Comparison of ENCODE assay signal across 10 cellular contexts in the genomic region with DNA sequence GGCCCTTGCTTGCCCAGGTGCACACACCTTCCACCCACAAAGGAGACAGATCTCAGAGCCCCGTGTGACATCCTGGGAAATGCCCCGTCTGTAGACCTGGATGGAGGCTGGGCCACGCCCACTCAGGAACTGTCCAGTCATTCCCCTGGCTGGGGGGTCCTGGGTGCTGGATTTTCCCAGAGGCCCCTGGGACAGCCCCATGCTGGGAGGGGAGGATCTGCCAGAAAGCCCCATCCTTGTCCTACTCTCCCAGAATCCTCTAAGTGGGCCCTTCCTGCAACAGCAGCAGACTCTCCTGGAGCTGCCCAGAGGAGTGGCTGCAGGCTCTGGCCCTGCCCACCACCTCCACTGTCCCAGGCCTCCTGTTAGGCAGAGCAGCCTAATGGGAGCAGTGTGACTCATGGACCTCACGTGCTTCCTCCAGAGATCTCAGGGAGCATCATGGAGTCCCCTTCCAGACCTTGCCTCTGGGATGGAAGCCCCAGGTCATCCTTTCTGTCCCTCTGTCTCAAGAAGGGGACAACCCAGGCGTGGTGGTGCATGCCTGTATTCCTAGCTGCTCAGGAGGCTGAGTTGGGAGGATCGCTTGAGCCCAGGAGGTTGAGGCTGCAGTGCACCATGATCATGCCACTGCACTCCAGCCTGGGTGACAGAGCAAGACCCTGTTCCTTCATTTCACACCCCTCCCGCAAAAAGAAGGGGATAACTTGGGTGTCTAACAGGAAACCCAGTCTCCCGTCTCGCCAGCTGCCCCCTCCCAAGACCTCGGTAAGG. TPM values are rescaled to one million over a fixed set of nuclear protein-coding genes. Genes with fewer than 3 reads are reported as not detected.
DNase-seq lines count a peak whose midpoint lies in the region; ATAC-seq, FAIRE-seq and TF ChIP-seq lines count a peak whose summit lies in the region.
"Had no signal": no experiment of that assay in that cellular context is flagged by ENCODE, and none has a peak within 500 bp of the region (broad histone marks: within the 10 kb centered on the region; RNA-seq: fewer than 3 reads in every experiment).

No MANE protein-coding gene starts in this region.

- H3K9me3 ChIP-seq in CD4-positive, alpha-beta memory T cell (ENCODE audit: control insufficient read depth in 1 of 2, low read length in 2 of 2): no peaks in the 10 kb centered on the region
- H3K9me3 ChIP-seq in mesenchymal stem cell (ENCODE audit: control insufficient read depth, low read length): no peaks in the 10 kb centered on the region

- H3K14ac ChIP-seq in mesenchymal stem cell (ENCODE audit: low read length in 2 of 2): no peak overlapping the region

- H3K36me3 Mint-ChIP-seq in CD4-positive, alpha-beta memory T cell: peaks cover 31 to 85% of the 10 kb centered on the region in 2 donors
- peaks cover 17% of the 10 kb centered on the region for H3K36me3 Mint-ChIP-seq in brain

- H3K4me3 ChIP-seq in CD4-positive, alpha-beta memory T cell (ENCODE audit: low read length in 2 of 2): no peak overlapping the region
- H3K4me3 ChIP-seq in mesenchymal stem cell (ENCODE audit: insufficient read depth in 1 of 2, low read depth in 1 of 2, low read length in 2 of 2): no peak overlapping the region

- no peak overlapping the region for H2BK120ac ChIP-seq in mesenchymal stem cell (ENCODE audit: low read depth, low read length)

- peaks cover 0 to 1% (median 0%) of the 10 kb centered on the region in 8 donors for H3K9me3 Mint-ChIP-seq in CD4-positive, alpha-beta memory T cell
- H3K9me3 Mint-ChIP-seq in brain: no peaks in the 10 kb centered on the region
- H3K9me3 Mint-ChIP-seq: activated T-helper 2 cell treated with anti-CD3 and anti-CD28 coated beads, Interferon-gamma antibody, Interleukin-2, Interleukin-4, amounts not matched to agents 10 μg/mL and 5 μg/mL and 100 μg/mL, durations not matched to agents 14 hours and 24 hours and 36 hours had no signal

- H3K23ac ChIP-seq in mesenchymal stem cell (ENCODE audit: low read length in 2 of 2): no peak overlapping the region

- intact Hi-C loops in CD4-positive, alpha-beta memory T cell (cut with micrococcal nuclease): loop anchor here (1.0 to 5.0 kb wide), 3 partner anchors 50 to 205 kb away; partner anchors contain the start of genes CDKN2AIPNL and UBE2B

- no peak overlapping the region for H2AK5ac ChIP-seq in mesenchymal stem cell (ENCODE audit: low read length, severe bottlenecking)

- no peaks in the 10 kb centered on the region for H3K4me1 ChIP-seq in CD4-positive, alpha-beta memory T cell (ENCODE audit: insufficient read depth, low read length)
- H3K4me1 ChIP-seq in mesenchymal stem cell (ENCODE audit: control insufficient read depth, insufficient read depth, low read depth, low read length): peaks cover 25% of the 10 kb centered on the region

- H3K27ac ChIP-seq in CD4-positive, alpha-beta memory T cell (ENCODE audit: low read depth, low read length): no peak overlapping the region
- no peak overlapping the region for H3K27ac ChIP-seq in mesenchymal stem cell (ENCODE audit: low read length, poor library complexity, severe bottlenecking)

- DNase-seq in CD4-positive, alpha-beta memory T cell: no peak
- peak; percentile 54 for DNase-seq in HTR-8/SVneo (ENCODE audit: insufficient read length, low spot score)
- DNase-seq in mesenchymal stem cell: peak; percentile 87
- no peak for DNase-seq in LoVo (ENCODE audit: low spot score)
- no peak for DNase-seq in GM12891 (ENCODE audit: insufficient read length, low spot score)
- no peak for DNase-seq in retina
- DNase-seq: SIG-M5 had no signal

- no peak overlapping the region for H2BK5ac ChIP-seq in mesenchymal stem cell (ENCODE audit: low read depth, low read length, poor library complexity, severe bottlenecking)

- CTCF ChIA-PET in CD4-positive, alpha-beta memory T cell (lab: Charles Lee; ENCODE audit: partially characterized antibody): interaction anchor here (0.9 to 2.8 kb wide), 20 partner anchors 9 to 273 kb away, joined by 3 to 15 read pairs (median 4); partner anchors contain the start of genes CDKL3, CDKN2AIPNL and UBE2B

- H3K4me1 Mint-ChIP-seq in CD4-positive, alpha-beta memory T cell: peaks cover 3 to 17% (median 14%) of the 10 kb centered on the region in 4 donors
- no peaks in the 10 kb centered on the region for H3K4me1 Mint-ChIP-seq in brain

- no peak for ATAC-seq in GM18868 (IDR thresholded peaks at IDR 0.05; ENCODE audit: unreplicated experiment)

- H3K18ac ChIP-seq in mesenchymal stem cell (ENCODE audit: low read depth in 1 of 2, low read length in 2 of 2): no peak overlapping the region

- TF ChIP-seq POLR2A in GM12891 (IDR thresholded peaks at IDR 0.05; ENCODE audit: low read depth, low read length): no peak

- FAIRE-seq in HTR-8/SVneo (lab: Jason Lieb, UNC): no peak
- FAIRE-seq in GM12891 (lab: Jason Lieb, UNC): no peak

- no peak overlapping the region for H3K4me2 ChIP-seq in mesenchymal stem cell (ENCODE audit: low read length, poor library complexity, severe bottlenecking)

- no peak overlapping the region for H2BK15ac ChIP-seq in mesenchymal stem cell (ENCODE audit: low read depth, poor library complexity, severe bottlenecking)

- H3K9ac ChIP-seq in mesenchymal stem cell (ENCODE audit: low read length): peak overlapping the region; percentile 56

- no peak overlapping the region for H4K91ac ChIP-seq in mesenchymal stem cell (ENCODE audit: low read length)

- no peaks in the 10 kb centered on the region for H3K27me3 ChIP-seq in CD4-positive, alpha-beta memory T cell (ENCODE audit: insufficient read depth, low read length)
- H3K27me3 ChIP-seq in mesenchymal stem cell (ENCODE audit: control insufficient read depth in 1 of 2, insufficient read depth in 1 of 2, low read length in 2 of 2): no peaks in the 10 kb centered on the region

- WGBS in mesenchymal stem cell: 72% methylated on average over 10 of the region's 10 CpGs

- no peak for TF ChIP-seq CTCF in brain (conservative IDR thresholded peaks at IDR 0.05)

- no peak overlapping the region for H3K4me3 Mint-ChIP-seq in CD4-positive, alpha-beta memory T cell
- no peak overlapping the region for H3K4me3 Mint-ChIP-seq in brain

- H2BK12ac ChIP-seq in mesenchymal stem cell (ENCODE audit: low read length in 2 of 2): no peak overlapping the region

- peak overlapping the region in 1 of 2 experiments; percentile 13 for H3K4ac ChIP-seq in mesenchymal stem cell (ENCODE audit: low read depth in 1 of 2, low read length in 2 of 2)

- peak overlapping the region in 5 of 7 donors; percentile 61 to 85 (median 78) for H3K27ac Mint-ChIP-seq in CD4-positive, alpha-beta memory T cell
- H3K27ac Mint-ChIP-seq in brain: peak overlapping the region in 3 of 5 experiments; percentile 30 to 66 (median 31)
- H3K27ac Mint-ChIP-seq: activated T-helper 2 cell treated with anti-CD3 and anti-CD28 coated beads, Interferon-gamma antibody, Interleukin-2, Interleukin-4, amounts not matched to agents 10 μg/mL and 5 μg/mL and 100 μg/mL, durations not matched to agents 14 hours and 24 hours and 36 hours had no signal

- H3K79me1 ChIP-seq in mesenchymal stem cell (replicated peaks; ENCODE audit: low read length, poor library complexity, severe bottlenecking): peaks cover 53% of the 10 kb centered on the region

- H4K8ac ChIP-seq in mesenchymal stem cell (ENCODE audit: low read length): peak overlapping the region; percentile 21

- H3K27me3 Mint-ChIP-seq in CD4-positive, alpha-beta memory T cell: no peaks in the 10 kb centered on the region
- H3K27me3 Mint-ChIP-seq in brain: peaks cover 3% of the 10 kb centered on the region

- POLR2A ChIA-PET in CD4-positive, alpha-beta memory T cell (lab: Charles Lee; ENCODE audit: partially characterized antibody): interaction anchor here (0.7 to 2.8 kb wide), 8 partner anchors 20 to 400 kb away, joined by 3 to 13 read pairs (median 5); partner anchors contain the start of genes CDKN2AIPNL, JADE2 and UBE2B

- peaks cover 68% of the 10 kb centered on the region for H3K36me3 ChIP-seq in CD4-positive, alpha-beta memory T cell (ENCODE audit: insufficient read depth, low read length)
- peaks cover 90 to 93% of the 10 kb centered on the region in 2 experiments for H3K36me3 ChIP-seq in mesenchymal stem cell (ENCODE audit: control insufficient read depth in 1 of 2, insufficient read depth in 2 of 2, low read depth in 1 of 2, low read length in 2 of 2)

- H2AFZ ChIP-seq in mesenchymal stem cell (ENCODE audit: low read depth, low read length): no peak overlapping the region

TF ChIP-seq in GM12891, 5 proteins besides CTCF, POLR2A, EP300 and RAD21:
- TF ChIP-seq POLR2AphosphoS5 (IDR thresholded peaks at IDR 0.05; ENCODE audit: low read depth, low read length): no peak

RNA-seq across cellular contexts. Expression of gene JADE2, which starts 51.7 kb away (rescaled TPM):
- 100 to 1,000 TPM; 265 to 276 TPM for total RNA-seq in CD4-positive, alpha-beta memory T cell
- polyA plus RNA-seq in CD4-positive, alpha-beta memory T cell: 10 to 100 TPM in 1 of 2 donors, 1 to 10 TPM in 1; 9.1 to 42.6 TPM
- 12.1 TPM for polyA plus RNA-seq in brain (ENCODE audit: insufficient read depth, low read depth, low replicate concordance)
- polyA plus RNA-seq in mesenchymal stem cell (2013, experiment 1 of 2): 19.8 TPM
- 17.8 TPM for polyA plus RNA-seq in mesenchymal stem cell (2013, experiment 2 of 2)
- 19.6 TPM for polyA plus RNA-seq in GM12891 (2012; ENCODE audit: low read depth, missing spikeins)

RNA-seq across cellular contexts. Expression of gene SAR1B, which starts 55.4 kb away (rescaled TPM):
- 10 to 100 TPM; 47.5 to 51.4 TPM for total RNA-seq in CD4-positive, alpha-beta memory T cell
- 10 to 100 TPM; 42.2 to 47.6 TPM for polyA plus RNA-seq in CD4-positive, alpha-beta memory T cell
- polyA plus RNA-seq in brain (ENCODE audit: insufficient read depth, low read depth, low replicate concordance): 15.4 TPM
- 29.5 TPM for polyA plus RNA-seq in mesenchymal stem cell (2013, experiment 1 of 2)
- polyA plus RNA-seq in mesenchymal stem cell (2013, experiment 2 of 2): 28.4 TPM
- polyA plus RNA-seq in GM12891 (2012; ENCODE audit: low read depth, missing spikeins): 22.7 TPM

Comparison
In these comparisons a context has a peak if more than half of its experiments do, and no peak if none do; other contexts are left out.
1. DNase-seq: peak in HTR-8/SVneo (single experiment) and mesenchymal stem cell (single experiment); none in CD4-positive, alpha-beta memory T cell (0 of 5), LoVo (single experiment), GM12891 (single experiment) and retina (single experiment).